Comparison of ENCODE assay signal across 25 cellular contexts in the genomic region with DNA sequence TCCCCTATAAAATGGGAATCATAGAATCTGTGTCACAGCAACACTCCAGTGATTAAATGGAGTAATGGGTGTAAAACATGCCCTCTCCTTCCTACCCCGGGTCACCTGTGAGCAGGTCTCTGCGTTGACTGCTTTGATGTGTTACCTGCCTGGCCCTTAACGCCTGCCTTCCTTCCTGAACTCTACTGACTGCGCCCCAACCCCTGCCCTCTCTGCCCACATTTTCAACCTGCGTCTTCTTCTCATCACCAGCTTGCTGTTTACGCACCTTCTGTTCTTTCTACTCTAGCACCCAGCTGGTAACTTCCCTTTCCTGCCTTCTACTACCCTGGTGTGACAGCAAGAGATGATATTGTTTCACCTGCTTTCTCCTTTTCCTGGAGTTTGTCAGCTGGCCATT.
"Had no signal": no experiment of that assay in that cellular context is flagged by ENCODE, and none has a peak within 500 bp of the region (broad histone marks: within the 10 kb centered on the region; RNA-seq: fewer than 3 reads in every experiment).

No MANE protein-coding gene starts in this region.

- H3K36me3 Mint-ChIP-seq: natural killer cell had no signal

- ATAC-seq: foreskin keratinocyte; gastroesophageal sphincter; heart left ventricle; left cardiac atrium; left lung; natural killer cell; pancreas; right lobe of liver; stimulated activated naive B cell treated with anti-CD40 and anti-IgM and Interleukin-4, amounts not matched to agents 10 μg/mL and 1 μg/mL and 100 μg/mL, for 72 hours had no signal

- H3K36me3 ChIP-seq: colonic mucosa, heart left ventricle, left lung, pancreas, right lobe of liver had no signal

- H3K4me1 Mint-ChIP-seq: endodermal cell had no signal

- H3K27me3 ChIP-seq: colonic mucosa, esophagus muscularis mucosa, foreskin keratinocyte, gastroesophageal sphincter, heart left ventricle, hepatocyte, left lung, pancreas, right lobe of liver, tibial artery had no signal

- H3K4me3 Mint-ChIP-seq: dendritic cell treated with granulocyte-macrophage colony-stimulating factor and Interleukin-4, amounts not matched to agents 40 ng/mL and 50 ng/mL, for 4 days; endodermal cell; natural killer cell; stimulated activated naive B cell treated with anti-CD40 and anti-IgM and Interleukin-4, amounts not matched to agents 10 μg/mL and 1 μg/mL and 100 μg/mL, for 72 hours; stimulated activated naive CD8-positive, alpha-beta T cell treated with anti-CD3 and anti-CD28 coated beads, Interleukin-15, Interleukin-2, amounts not matched to agents 100 ng/mL and 50 ng/mL, for 24 hours; type B pancreatic cell had no signal

- DNase-seq: colonic mucosa; effector CD8-positive, alpha-beta T cell; endodermal cell; foreskin keratinocyte; heart left ventricle; left cardiac atrium; left lung; mesendoderm; midbrain; natural killer cell; occipital lobe; pancreas; right lobe of liver; small intestine; stimulated activated CD4-positive, alpha-beta T cell treated with anti-CD3 and anti-CD28 coated beads, Interleukin-15, amount 100 ng/mL, for 24 hours; stimulated activated CD4-positive, alpha-beta T cell treated with anti-CD3 and anti-CD28 coated beads, Interleukin-2, amount 100 ng/mL, for 48 hours; stimulated activated naive B cell treated with anti-CD40 and anti-IgM and Interleukin-4, amounts not matched to agents 10 μg/mL and 1 μg/mL and 100 μg/mL, for 72 hours; tibial artery had no signal

- H3K27ac Mint-ChIP-seq: dendritic cell treated with granulocyte-macrophage colony-stimulating factor and Interleukin-4, amounts not matched to agents 40 ng/mL and 50 ng/mL, for 4 days; endodermal cell; natural killer cell; progenitor cell of endocrine pancreas; stimulated activated naive B cell treated with anti-CD40 and anti-IgM and Interleukin-4, amounts not matched to agents 10 μg/mL and 1 μg/mL and 100 μg/mL, for 72 hours; stimulated activated naive CD8-positive, alpha-beta T cell treated with anti-CD3 and anti-CD28 coated beads, Interleukin-15, Interleukin-2, amounts not matched to agents 100 ng/mL and 50 ng/mL, for 24 hours; type B pancreatic cell had no signal

- H3K27ac ChIP-seq: colonic mucosa, esophagus muscularis mucosa, foreskin keratinocyte, gastroesophageal sphincter, heart left ventricle, hepatocyte, left lung, pancreas, right lobe of liver, tibial artery had no signal

- H3K27me3 Mint-ChIP-seq: dendritic cell treated with granulocyte-macrophage colony-stimulating factor and Interleukin-4, amounts not matched to agents 40 ng/mL and 50 ng/mL, for 4 days; progenitor cell of endocrine pancreas; stimulated activated naive B cell treated with anti-CD40 and anti-IgM and Interleukin-4, amounts not matched to agents 10 μg/mL and 1 μg/mL and 100 μg/mL, for 72 hours; stimulated activated naive CD8-positive, alpha-beta T cell treated with anti-CD3 and anti-CD28 coated beads, Interleukin-15, Interleukin-2, amounts not matched to agents 100 ng/mL and 50 ng/mL, for 24 hours; type B pancreatic cell had no signal

- H3K9me3 Mint-ChIP-seq: dendritic cell treated with granulocyte-macrophage colony-stimulating factor and Interleukin-4, amounts not matched to agents 40 ng/mL and 50 ng/mL, for 4 days; endodermal cell; natural killer cell; stimulated activated naive CD8-positive, alpha-beta T cell treated with anti-CD3 and anti-CD28 coated beads, Interleukin-15, Interleukin-2, amounts not matched to agents 100 ng/mL and 50 ng/mL, for 24 hours; type B pancreatic cell had no signal

- H3K4me3 ChIP-seq: colonic mucosa, esophagus muscularis mucosa, gastroesophageal sphincter, heart left ventricle, hepatocyte, left lung, pancreas, right lobe of liver, tibial artery had no signal

- H3K4me1 ChIP-seq: colonic mucosa, gastroesophageal sphincter, left lung, pancreas, right lobe of liver, tibial artery had no signal

- H3K9me3 ChIP-seq: colonic mucosa, esophagus muscularis mucosa, gastroesophageal sphincter, heart left ventricle, left lung, pancreas, right lobe of liver, tibial artery had no signal
